8 cellular contexts compared by ENCODE assay signal in the genomic region with DNA sequence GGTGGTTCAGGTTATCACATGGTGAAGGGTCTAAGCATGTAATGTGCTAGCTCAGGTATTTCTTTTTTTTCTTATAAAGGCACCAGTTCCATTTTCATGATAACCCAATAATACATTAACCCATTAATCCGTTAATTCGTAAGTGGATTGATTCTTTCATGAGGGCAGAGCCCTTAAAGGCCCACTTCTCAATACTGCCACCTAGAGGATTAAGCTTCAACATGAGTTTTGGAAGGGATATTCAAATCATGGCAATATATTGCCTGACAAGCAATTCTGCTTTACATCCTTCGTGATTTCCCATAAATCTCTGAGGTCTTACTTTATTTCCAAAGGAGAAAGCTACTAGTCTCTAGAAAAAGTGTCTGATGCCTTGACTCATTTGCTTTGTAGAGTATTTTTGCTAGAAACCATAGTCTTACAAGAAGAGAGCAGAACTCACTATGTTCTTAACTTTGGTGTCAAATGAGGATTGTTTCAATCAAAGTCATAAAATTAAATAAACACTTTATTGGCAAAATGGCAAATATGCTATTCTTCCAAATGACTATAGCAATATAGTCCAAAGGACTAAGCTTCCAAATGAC.
DNase-seq lines count a peak whose midpoint lies in the region; ATAC-seq and TF ChIP-seq lines count a peak whose summit lies in the region.

No MANE protein-coding gene starts in this region.

- H3K4me3 ChIP-seq in dorsolateral prefrontal cortex (no peak overlapping the region), neuronal stem cell (ENCODE audit: low read length in 2 of 2) (no peak overlapping the region)

- peak; percentile 68 for DNase-seq in ACHN
- DNase-seq in HS-27A (ENCODE audit: low read depth), result peak; percentile 19
- DNase-seq in NOMO-1 treated with dmso at 0.1 percent for 144 hours (lab: John Stamatoyannopoulos, UW; ENCODE audit: unreplicated experiment), result peak; percentile 4
- no peak for DNase-seq in dorsolateral prefrontal cortex
- DNase-seq in neuronal stem cell (ENCODE audit: low spot score), result peak; percentile 14
- DNase-seq in central memory CD4-positive, alpha-beta T cell, result no peak

- no CpG with 5 or more reads among the region's 3 CpGs for WGBS in neuronal stem cell (ENCODE audit: extremely low coverage in 2 of 2, insufficient read length in 2 of 2, insufficient replicate concordance in 1 of 2), 2 donors

- peaks cover 2% of the 10 kb centered on the region for H3K79me1 ChIP-seq in neuronal stem cell (ENCODE audit: low read depth, low read length)

- no peaks in the 10 kb centered on the region for H3K4me1 ChIP-seq in neuronal stem cell (ENCODE audit: control insufficient read depth in 2 of 2, insufficient read depth in 1 of 2, low read depth in 1 of 2, low read length in 2 of 2)

- no peak overlapping the region for H2AK5ac ChIP-seq in neuronal stem cell (ENCODE audit: low read depth, low read length)

- H3K4ac ChIP-seq in neuronal stem cell (ENCODE audit: low read length), result no peak overlapping the region

- H2BK15ac ChIP-seq in neuronal stem cell (ENCODE audit: low read length), result no peak overlapping the region

- H3K27ac ChIP-seq in dorsolateral prefrontal cortex, result no peak overlapping the region
- no peak overlapping the region for H3K27ac ChIP-seq in neuronal stem cell (replicated peaks; ENCODE audit: low read length)

- no peak overlapping the region for H2BK5ac ChIP-seq in neuronal stem cell (ENCODE audit: low read length)

- intact Hi-C loops in dorsolateral prefrontal cortex (cut with DNase I), result loop anchor here in 1 of 2 donors (5.0 kb wide), 1 partner anchor 297 kb away; no protein-coding TSS in a partner anchor

- H3K23ac ChIP-seq in neuronal stem cell (ENCODE audit: low read depth, low read length, poor library complexity), result no peak overlapping the region

- no peak overlapping the region for H2BK12ac ChIP-seq in neuronal stem cell (ENCODE audit: low read length)

- H4K8ac ChIP-seq in neuronal stem cell (ENCODE audit: low read depth, low read length), result no peak overlapping the region

- H3K9ac ChIP-seq in neuronal stem cell (ENCODE audit: low read depth, low read length, poor library complexity), result no peak overlapping the region

- H3K14ac ChIP-seq in neuronal stem cell (ENCODE audit: low read length), result no peak overlapping the region

- H2BK120ac ChIP-seq in neuronal stem cell (ENCODE audit: low read depth, low read length), result no peak overlapping the region

- H3K4me2 ChIP-seq in neuronal stem cell (ENCODE audit: insufficient read depth, low read length, poor library complexity, severe bottlenecking), result no peak overlapping the region

- H3K27me3 ChIP-seq in dorsolateral prefrontal cortex (peaks cover 0 to 12% (median 0%) of the 10 kb centered on the region in 45 donors), neuronal stem cell (ENCODE audit: control insufficient read depth in 3 of 3, insufficient read depth in 3 of 3, low read depth in 1 of 3, low read length in 3 of 3) (no peaks in the 10 kb centered on the region)

- H3K9me3 ChIP-seq in neuronal stem cell (replicated peaks in 1 of 2; ENCODE audit: control insufficient read depth in 2 of 2, insufficient read depth in 1 of 2, low read depth in 1 of 2, low read length in 2 of 2), result no peaks in the 10 kb centered on the region

- H2AFZ ChIP-seq in neuronal stem cell (ENCODE audit: low read length), result no peak overlapping the region

- in situ Hi-C loops in ACHN (cut with HindIII; ENCODE audit: low pct_ligation_motif_present, low pct_unique_long_range_greater_than_20kb, low sequenced_read_pairs), result no loop called here

- H4K91ac ChIP-seq in neuronal stem cell (ENCODE audit: low read depth, low read length, poor library complexity), result no peak overlapping the region

- no peaks in the 10 kb centered on the region for H3K36me3 ChIP-seq in neuronal stem cell (replicated peaks in 1 of 2; ENCODE audit: control insufficient read depth in 2 of 2, insufficient read depth in 2 of 2, low read length in 2 of 2)

- peak; percentile 85 for ATAC-seq in GM18511 (IDR thresholded peaks at IDR 0.05; ENCODE audit: unreplicated experiment)
- ATAC-seq in GM19397 (IDR thresholded peaks at IDR 0.05; ENCODE audit: unreplicated experiment), result no peak

- TF ChIP-seq CTCF in dorsolateral prefrontal cortex (IDR thresholded peaks at IDR 0.05 in 54 of 56, conservative IDR thresholded peaks at IDR 0.05 in 2 of 56; ENCODE audit: low read depth in 1 of 56, partially characterized antibody in 56 of 56), result peak; percentile 55 to 87 (median 74)

- H3K18ac ChIP-seq in neuronal stem cell (ENCODE audit: low read length), result no peak overlapping the region

Comparison
In these comparisons a context has a peak if more than half of its experiments do, and no peak if none do; other contexts are left out.
1. DNase-seq: peak in ACHN (single experiment), HS-27A (single experiment), NOMO-1 treated with dmso at 0.1 percent for 144 hours (single experiment) and neuronal stem cell (single experiment); none in dorsolateral prefrontal cortex (0 of 10) and central memory CD4-positive, alpha-beta T cell (single experiment).